Comparison of ENCODE assay signal across 8 cellular contexts in genomic region chr3:168248383-168249047, GRCh38.
DNase-seq lines count a peak whose midpoint lies in the region; ATAC-seq, FAIRE-seq and TF ChIP-seq lines count a peak whose summit lies in the region.

No MANE protein-coding gene starts in this region.

- H3K27ac ChIP-seq in esophagus squamous epithelium: peak overlapping the region in 1 of 4 donors; percentile 71

- TF ChIP-seq POLR2A in esophagus squamous epithelium (IDR thresholded peaks at IDR 0.05): no peak

- TF ChIP-seq CTCF in esophagus squamous epithelium (IDR thresholded peaks at IDR 0.05) (no peak), D721Med (IDR thresholded peaks at IDR 0.05; ENCODE audit: insufficient read depth, missing control alignments) (no peak)

- WGBS in esophagus squamous epithelium, 2 donors: 0 to 2% methylated on average over 12 to 19 of the region's 21 CpGs

- peaks cover 14 to 26% (median 22%) of the 10 kb centered on the region in 3 donors for H3K4me1 ChIP-seq in esophagus squamous epithelium

- H3K4me3 ChIP-seq in esophagus squamous epithelium: peak overlapping the region; percentile 41 to 71 (median 54)

- ATAC-seq in naive B cell (ENCODE audit: low read depth in 2 of 2): no peak

- peaks cover 7 to 42% (median 29%) of the 10 kb centered on the region in 3 donors for H3K27me3 Mint-ChIP-seq in naive B cell

- peak; percentile 12 for DNase-seq in SKM-1 treated with dmso at 0.1 percent for 144 hours (lab: John Stamatoyannopoulos, UW; ENCODE audit: unreplicated experiment)
- DNase-seq in SKM-1 (lab: John Stamatoyannopoulos, UW; ENCODE audit: unreplicated experiment): no peak
- no peak for DNase-seq in esophagus squamous epithelium (lab: John Stamatoyannopoulos, UW)
- DNase-seq in naive B cell: no peak
- no peak for DNase-seq in stimulated activated CD4-positive, alpha-beta T cell treated with anti-CD3 and anti-CD28 coated beads, Interleukin-4, amount 100 ng/mL, for 1 hour
- no peak for DNase-seq in HuH-7.5 (ENCODE audit: low spot score)
- no peak for DNase-seq in D721Med (ENCODE audit: insufficient read length, low spot score)

- peaks cover 13 to 24% (median 19%) of the 10 kb centered on the region in 3 donors for H3K4me1 Mint-ChIP-seq in naive B cell

- peak overlapping the region; percentile 56 to 88 (median 86) for H3K4me3 Mint-ChIP-seq in naive B cell

- no peaks in the 10 kb centered on the region for H3K9me3 ChIP-seq in esophagus squamous epithelium

- peak overlapping the region in 1 of 6 donors; percentile 84 for H3K27ac Mint-ChIP-seq in naive B cell

- H3K27me3 ChIP-seq in esophagus squamous epithelium: peaks cover 0 to 80% (median 0%) of the 10 kb centered on the region in 4 donors

- intact Hi-C loops in esophagus squamous epithelium (cut with DNase I): no loop called here

- no peaks in the 10 kb centered on the region for H3K9me3 Mint-ChIP-seq in naive B cell

- no peaks in the 10 kb centered on the region for H3K36me3 Mint-ChIP-seq in naive B cell

- no peaks in the 10 kb centered on the region for H3K36me3 ChIP-seq in esophagus squamous epithelium

- no peak for FAIRE-seq in D721Med (lab: Jason Lieb, UNC)

TF ChIP-seq in PFSK-1, 5 proteins besides CTCF, POLR2A, EP300 and RAD21:
- TF ChIP-seq REST (IDR thresholded peaks at IDR 0.05; ENCODE audit: insufficient read depth in 1 of 2, low read depth in 2 of 2, low read length in 2 of 2) (peak; percentile 50 to 74; a peak in 3 of 4 replicates), POLR2AphosphoS5 (IDR thresholded peaks at IDR 0.05; ENCODE audit: low read depth, low read length) (no peak), FOXP2 (optimal IDR thresholded peaks at IDR 0.05; ENCODE audit: borderline replicate concordance, extremely low read depth, extremely low read length, insufficient read depth) (no peak), TAF1 (IDR thresholded peaks at IDR 0.05; ENCODE audit: borderline replicate concordance, insufficient read depth, low read length) (no peak)
